ENCODE assay signal across 8 cellular contexts in the genomic region with DNA sequence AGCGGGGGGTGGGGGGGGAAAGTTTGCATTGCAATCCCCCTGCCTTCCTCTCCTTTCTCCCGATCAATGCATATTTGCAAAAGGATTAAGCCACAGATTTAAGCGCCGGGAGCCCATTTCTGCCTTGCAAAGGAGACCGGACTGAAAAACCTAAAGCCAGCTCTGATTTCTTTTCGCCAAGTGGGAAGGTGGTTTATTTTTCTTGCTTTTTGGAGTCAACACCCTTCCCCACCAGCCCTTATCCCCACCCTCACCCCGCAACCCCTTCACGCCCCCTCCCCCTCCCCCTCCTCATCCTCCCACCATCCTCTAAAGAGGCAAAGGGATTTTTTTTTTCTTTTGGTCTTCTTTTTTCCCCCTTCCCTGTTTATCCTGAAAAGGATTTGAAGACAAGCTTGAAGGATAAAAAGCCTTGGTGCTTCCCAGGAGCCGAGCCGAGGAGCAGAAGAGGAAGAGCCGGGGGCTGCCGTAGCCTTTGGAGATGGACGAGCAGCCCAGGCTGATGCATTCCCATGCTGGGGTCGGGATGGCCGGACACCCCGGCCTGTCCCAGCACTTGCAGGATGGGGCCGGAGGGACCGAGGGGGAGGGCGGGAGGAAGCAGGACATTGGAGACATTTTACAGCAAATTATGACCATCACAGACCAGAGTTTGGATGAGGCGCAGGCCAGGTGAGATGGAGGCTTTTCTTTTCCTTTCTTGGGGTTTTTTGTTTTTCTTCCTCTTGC. TPM values are rescaled to one million over a fixed set of nuclear protein-coding genes. Genes with fewer than 3 reads are reported as not detected.
DNase-seq lines count a peak whose midpoint lies in the region; ATAC-seq, FAIRE-seq and TF ChIP-seq lines count a peak whose summit lies in the region.

No MANE protein-coding gene starts in this region.

- POLR2A ChIA-PET in Panc1 (lab: Charles Lee) (no interaction called here), H1 (lab: Charles Lee; ENCODE audit: partially characterized antibody) (interaction anchor here (0.8 to 2.0 kb wide), 8 partner anchors 14 to 101 kb away, joined by 3 to 10 read pairs (median 4); no protein-coding TSS in a partner anchor)

- H3K23ac ChIP-seq in H1 (ENCODE audit: insufficient read length): no peak overlapping the region

- H3K14ac ChIP-seq in H1 (ENCODE audit: insufficient read length): no peak overlapping the region

- H3K9ac ChIP-seq in H1 (replicated peaks in 1 of 4; ENCODE audit: extremely low read depth in 1 of 4, low read depth in 3 of 4, low read length in 3 of 4): peak overlapping the region; percentile 1 to 62 (median 50)

- H4K20me1 ChIP-seq in H1 (replicated peaks in 1 of 2; ENCODE audit: control insufficient read depth in 1 of 2, insufficient read depth in 2 of 2, low read length in 2 of 2): peaks cover 2 to 20% of the 10 kb centered on the region in 2 experiments

- peak overlapping the region; percentile 62 for H3K56ac ChIP-seq in H1 (replicated peaks; ENCODE audit: insufficient read length, low read depth, low read length)

- H3K27me3 Mint-ChIP-seq in activated T-cell treated with anti-CD3 and anti-CD28 coated beads, Interleukin-2, amount 50 U/mL, for 4 hours (ENCODE audit: low read depth): peaks cover 31% of the 10 kb centered on the region
- peaks cover 8% of the 10 kb centered on the region for H3K27me3 Mint-ChIP-seq in memory B cell

- 3% methylated on average over 12 of the region's 20 CpGs; no CpG with 5 or more reads in 1 of the 2 experiments for WGBS in H1 (ENCODE audit: extremely low coverage in 1 of 2, insufficient coverage in 1 of 2, insufficient read length in 1 of 2, insufficient replicate concordance in 2 of 2, low coverage in 1 of 2, low lambda C conversion rate in 2 of 2, missing lambda C conversion rate in 1 of 2), 2 experiments
- WGBS in tibial nerve, 2 donors: 0% methylated on average over 20 of the region's 20 CpGs

- no peak overlapping the region for H2BK15ac ChIP-seq in H1 (ENCODE audit: low read length)

- H3K79me1 ChIP-seq in H1 (ENCODE audit: low read depth, low read length): no peaks in the 10 kb centered on the region

- peak overlapping the region; percentile 65 to 80 for H3K4me2 ChIP-seq in H1 (ENCODE audit: insufficient read depth in 1 of 2, low read depth in 2 of 2, low read length in 2 of 2)

- peaks cover 18 to 47% of the 10 kb centered on the region in 2 experiments; a peak in 3 of 4 replicates for H3K79me2 ChIP-seq in H1 (ENCODE audit: control insufficient read depth in 1 of 2, insufficient read depth in 2 of 2, low read length in 2 of 2)

- no peak for DNase-seq in activated T-cell treated with anti-CD3 and anti-CD28 coated beads, Interleukin-2, amount 50 U/mL, for 4 hours
- no peak for DNase-seq in activated T-cell treated with anti-CD3 and anti-CD28 coated beads for 4 hours
- no peak for DNase-seq in Panc1 (ENCODE audit: low read depth, low spot score)
- peak in 1 of 2 experiments; percentile 63 for DNase-seq in H1 (ENCODE audit: low read depth in 1 of 2, low spot score in 2 of 2)
- DNase-seq in memory B cell (ENCODE audit: low spot score in 2 of 2): no peak
- peak in 1 of 2 donors; percentile 18 for DNase-seq in tibial nerve (ENCODE audit: low spot score in 2 of 2)
- DNase-seq in GM19239 (ENCODE audit: insufficient read length, low spot score): no peak
- DNase-seq in HTR-8/SVneo (ENCODE audit: insufficient read length, low spot score): no peak

- H3K27ac ChIP-seq in Panc1 (ENCODE audit: low read length): no peak overlapping the region
- no peak overlapping the region for H3K27ac ChIP-seq in H1 (ENCODE audit: low read depth, low read length)
- H3K27ac ChIP-seq in tibial nerve: peak overlapping the region; percentile 53 to 88 (median 82)

- peak overlapping the region; percentile 62 for H3K4me3 Mint-ChIP-seq in activated T-cell treated with anti-CD3 and anti-CD28 coated beads, Interleukin-2, amount 50 U/mL, for 4 hours
- H3K4me3 Mint-ChIP-seq in memory B cell: peak overlapping the region; percentile 25

- H4K8ac ChIP-seq in H1 (ENCODE audit: extremely low read depth, insufficient read depth, low read length): no peak overlapping the region; the same call in 1 of the 2 replicates

- peaks cover 6% of the 10 kb centered on the region; the same call in 1 of the 2 replicates for H3K4me1 ChIP-seq in Panc1 (ENCODE audit: control insufficient read depth, insufficient read depth, low read length)
- H3K4me1 ChIP-seq in H1 (replicated peaks in 1 of 4; ENCODE audit: control insufficient read depth in 3 of 4, insufficient read depth in 4 of 4, low read length in 3 of 4): peaks cover 0 to 10% (median 5%) of the 10 kb centered on the region in 4 experiments; a peak in 3 of 7 replicates
- H3K4me1 ChIP-seq in tibial nerve: peaks cover 0 to 31% (median 2%) of the 10 kb centered on the region in 4 donors

- H2BK5ac ChIP-seq in H1 (ENCODE audit: low read depth, low read length): peak overlapping the region; percentile 90

- BruUV-seq in Panc1 (replicated peaks; lab: Mats Ljungman, UMichigan): no TSS peak

- no peak overlapping the region for H2BK20ac ChIP-seq in H1 (ENCODE audit: low read length)

- H2BK120ac ChIP-seq in H1 (replicated peaks; ENCODE audit: low read depth, low read length): no peak overlapping the region

- in situ Hi-C loops in Panc1 (cut with HindIII; ENCODE audit: low pct_unique_long_range_greater_than_20kb, low sequenced_read_pairs): no loop called here

- peak overlapping the region; percentile 48 for H3K4me3 ChIP-seq in Panc1 (ENCODE audit: low read depth in 2 of 2, low read length in 2 of 2)
- peak overlapping the region; percentile 83 to 95 (median 90) for H3K4me3 ChIP-seq in H1 (ENCODE audit: extremely low read depth in 1 of 4, insufficient read depth in 2 of 4, low read depth in 3 of 4, low read length in 4 of 4)
- H3K4me3 ChIP-seq in tibial nerve: peak overlapping the region; percentile 48 to 76 (median 66)

- no peak overlapping the region for H2AFZ ChIP-seq in H1 (ENCODE audit: low read length)

- no peak overlapping the region for H3K4ac ChIP-seq in H1 (replicated peaks; ENCODE audit: insufficient read length, low read depth, low read length)

- no peaks in the 10 kb centered on the region; the same call in 1 of the 2 replicates for H3K36me3 ChIP-seq in Panc1 (ENCODE audit: control insufficient read depth, insufficient read depth, low read length)
- H3K36me3 ChIP-seq in H1 (ENCODE audit: control insufficient read depth in 2 of 4, insufficient read depth in 4 of 4, low read length in 3 of 4): peaks cover 0 to 7% (median 1%) of the 10 kb centered on the region in 4 experiments; a peak in 1 of 8 replicates
- H3K36me3 ChIP-seq in tibial nerve: no peaks in the 10 kb centered on the region

- peaks cover 9% of the 10 kb centered on the region for H3K4me1 Mint-ChIP-seq in activated T-cell treated with anti-CD3 and anti-CD28 coated beads, Interleukin-2, amount 50 U/mL, for 4 hours (ENCODE audit: low read depth)
- peaks cover 2% of the 10 kb centered on the region for H3K4me1 Mint-ChIP-seq in memory B cell

- H2AK5ac ChIP-seq in H1 (ENCODE audit: low read depth, low read length): no peak overlapping the region

- H3K9me3 ChIP-seq in Panc1 (ENCODE audit: control insufficient read depth, insufficient read depth, low read depth, low read length): no peaks in the 10 kb centered on the region
- no peaks in the 10 kb centered on the region for H3K9me3 ChIP-seq in H1 (ENCODE audit: insufficient read depth in 2 of 2, low read depth in 1 of 2, low read length in 1 of 2)
- H3K9me3 ChIP-seq in tibial nerve: no peaks in the 10 kb centered on the region

- no peak for TF ChIP-seq EP300 in H1 (IDR thresholded peaks at IDR 0.05; ENCODE audit: borderline replicate concordance in 1 of 2, low read depth in 2 of 2, low read length in 2 of 2)
- TF ChIP-seq EP300 in tibial nerve (IDR thresholded peaks at IDR 0.05): no peak

- FAIRE-seq in H1 (lab: Jason Lieb, UNC) (no peak), GM19239 (lab: Jason Lieb, UNC) (no peak), HTR-8/SVneo (lab: Jason Lieb, UNC) (no peak)

- peak overlapping the region; percentile 93 for H4K91ac ChIP-seq in H1 (replicated peaks; ENCODE audit: insufficient read length, low read length)

- TF ChIP-seq POLR2A in H1 (IDR thresholded peaks at IDR 0.05; ENCODE audit: control extremely low read depth in 1 of 2, low read depth in 2 of 2, low read length in 2 of 2) (no peak), tibial nerve (IDR thresholded peaks at IDR 0.05) (no peak)

- intact Hi-C loops in Panc1 (cut with micrococcal nuclease; ENCODE audit: unreplicated experiment): no loop called here

- ATAC-seq in activated T-cell treated with anti-CD3 and anti-CD28 coated beads, Interleukin-2, amount 50 U/mL, for 4 hours: no peak
- ATAC-seq in Panc1 (peak; percentile 37), memory B cell (ENCODE audit: low read depth) (no peak)

- H4K5ac ChIP-seq in H1 (ENCODE audit: insufficient read length, low read depth, low read length): peak overlapping the region; percentile 92

- no peak for TF ChIP-seq RAD21 in H1 (IDR thresholded peaks at IDR 0.05 in 1 of 2, conservative IDR thresholded peaks at IDR 0.05 in 1 of 2; ENCODE audit: low read depth in 2 of 2, low read length in 2 of 2)

- no peak overlapping the region for H2BK12ac ChIP-seq in H1 (ENCODE audit: low read depth, low read length)

- TF ChIP-seq CTCF in Panc1 (IDR thresholded peaks at IDR 0.05) (no peak), H1 (IDR thresholded peaks at IDR 0.05; ENCODE audit: control extremely low read depth in 1 of 3, insufficient read depth in 1 of 3, low read depth in 1 of 3, low read length in 3 of 3) (no peak), tibial nerve (IDR thresholded peaks at IDR 0.05) (no peak)

- H3K23me2 ChIP-seq in H1 (ENCODE audit: low read depth, low read length): no peaks in the 10 kb centered on the region; the same call in 1 of the 2 replicates

- CTCF ChIA-PET in Panc1 (lab: Charles Lee): no interaction called here
- CTCF ChIA-PET in H1 (lab: Charles Lee; ENCODE audit: partially characterized antibody): interaction anchor here (0.8 to 1.2 kb wide), 3 partner anchors 29 to 72 kb away, joined by 3 to 5 read pairs (median 3); no protein-coding TSS in a partner anchor

- no peaks in the 10 kb centered on the region for H3K36me3 Mint-ChIP-seq in activated T-cell treated with anti-CD3 and anti-CD28 coated beads, Interleukin-2, amount 50 U/mL, for 4 hours (ENCODE audit: insufficient read depth)
- H3K36me3 Mint-ChIP-seq in memory B cell: no peaks in the 10 kb centered on the region

- no peak overlapping the region for H3K27ac Mint-ChIP-seq in memory B cell

- no peaks in the 10 kb centered on the region for H3K9me3 Mint-ChIP-seq in activated T-cell treated with anti-CD3 and anti-CD28 coated beads, Interleukin-2, amount 50 U/mL, for 4 hours
- peaks cover 3% of the 10 kb centered on the region for H3K9me3 Mint-ChIP-seq in memory B cell

- H3K18ac ChIP-seq in H1 (ENCODE audit: extremely low read depth, low read length): no peak overlapping the region

- H3K27me3 ChIP-seq in Panc1 (ENCODE audit: control insufficient read depth, insufficient read depth, low read length) (peaks cover 12% of the 10 kb centered on the region), H1 (replicated peaks in 1 of 4; ENCODE audit: control insufficient read depth in 3 of 4, extremely low read depth in 1 of 4, insufficient read depth in 3 of 4, low read length in 3 of 4) (no peaks in the 10 kb centered on the region), tibial nerve (no peaks in the 10 kb centered on the region)

RNA-seq across cellular contexts. Expression of a gene that starts 0.5 kb away (rescaled TPM):
- total RNA-seq in activated T-cell treated with anti-CD3 and anti-CD28 coated beads, Interleukin-2, amount 50 U/mL, for 4 hours: under 1 TPM; 0.41 to 0.48 (median 0.47) TPM
- total RNA-seq in Panc1 (2021; ENCODE audit: unreplicated experiment) (2.0 TPM), tibial nerve (10 to 100 TPM; 25.8 to 31.0 (median 27.1) TPM)
- 0.59 TPM for polyA plus RNA-seq in Panc1 (2012; ENCODE audit: insufficient read length)
- 118 and 124 TPM in 2 replicates for total RNA-seq in H1 (2021; fragmentation: NEBNext Ultra II Directional; extraction: Animal tissue kit (Norgen Biotek cat#: 25700))
- 80.1 and 87.4 TPM in 2 replicates for polyA plus RNA-seq in H1 (2011; rRNA removed)
- 74.1 TPM for polyA plus RNA-seq in H1 (2011; cell fraction: cytosol; rRNA removed)
- 95.6 TPM for polyA plus RNA-seq in H1 (2011; cell fraction: nucleus; rRNA removed)
- polyA plus RNA-seq in H1 (2012, experiment 1 of 2): 77.4 to 111 TPM (median 91.6 TPM) in 4 replicates
- polyA plus RNA-seq in H1 (2012, experiment 2 of 2): 28.4 TPM
- 54.3 TPM for polyA plus RNA-seq in H1 (2013, experiment 1 of 2)
- polyA plus RNA-seq in H1 (2013, experiment 2 of 2): 50.2 TPM
- 219 and 238 TPM in 2 replicates for polyA minus RNA-seq in H1 (2011; rRNA and poly(A)+ RNA removed)
- 79.4 TPM for polyA minus RNA-seq in H1 (2011; cell fraction: cytosol; rRNA and poly(A)+ RNA removed)
- polyA minus RNA-seq in H1 (2011; cell fraction: nucleus; rRNA and poly(A)+ RNA removed): 225 TPM

Comparison
In these comparisons a context has a peak if more than half of its experiments do, and no peak if none do; other contexts are left out.
1. H3K27ac ChIP-seq: peak in tibial nerve (4 of 4); none in Panc1 (single experiment) and H1 (single experiment).
2. Peak in every context shown above with its lines, with median percentiles within 50 percentile points of each other: H3K4me3 ChIP-seq.